In the genomic region with DNA sequence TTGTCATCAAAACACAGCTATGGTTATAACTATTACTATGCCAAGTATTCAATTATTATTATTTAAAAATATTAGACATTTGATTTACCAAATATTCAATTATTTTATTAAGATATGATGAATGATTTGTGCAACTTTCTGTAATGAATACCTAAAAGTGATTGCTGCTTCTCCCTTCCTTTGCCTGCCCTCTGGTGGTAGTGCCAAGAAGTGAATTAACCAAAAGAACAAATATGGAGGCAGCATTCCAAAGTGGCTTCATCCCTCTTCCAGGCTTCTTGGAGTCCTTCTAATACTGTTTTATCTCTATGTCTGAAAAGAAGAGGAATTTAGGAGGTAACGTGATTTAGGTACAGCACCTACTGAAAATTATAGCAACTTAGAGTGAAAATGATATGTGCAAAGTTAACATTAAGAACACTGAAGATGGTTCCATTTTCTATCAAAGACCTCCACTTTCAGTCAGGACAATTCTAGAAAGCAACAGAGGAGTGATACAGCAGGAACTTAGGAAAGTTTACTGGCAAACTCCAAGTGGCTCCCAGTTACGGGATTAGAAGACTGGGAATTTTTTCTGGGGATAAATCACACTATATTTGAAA, we compare ENCODE assay signal across 9 cellular contexts. TPM values are rescaled to one million over a fixed set of nuclear protein-coding genes. Genes with fewer than 3 reads are reported as not detected.
DNase-seq lines count a peak whose midpoint lies in the region; ATAC-seq and TF ChIP-seq lines count a peak whose summit lies in the region.
"Had no signal": no experiment of that assay in that cellular context is flagged by ENCODE, and none has a peak within 500 bp of the region (broad histone marks: within the 10 kb centered on the region; RNA-seq: fewer than 3 reads in every experiment).

No MANE protein-coding gene starts in this region.

- H3K27ac Mint-ChIP-seq in natural killer cell: no peak overlapping the region
- H3K27ac Mint-ChIP-seq in natural killer cell treated with Interleukin-12 subunit alpha and Interleukin-12 subunit beta and Interleukin-15 and Interleukin-18, amount 100 ng/mL, for 72 hours: no peak overlapping the region

- ATAC-seq in natural killer cell (no peak), mucosa of descending colon (no peak), GM18858 (IDR thresholded peaks at IDR 0.05; ENCODE audit: unreplicated experiment) (no peak)
- ATAC-seq in natural killer cell treated with Interleukin-12 subunit alpha and Interleukin-12 subunit beta and Interleukin-15 and Interleukin-18, amount 100 ng/mL, for 72 hours: no peak

- no peaks in the 10 kb centered on the region for H3K9me3 ChIP-seq in mucosa of descending colon

- intact Hi-C loops in natural killer cell (cut with micrococcal nuclease): loop anchor here (1.0 to 10.0 kb wide), 3 partner anchors 324 to 1084 kb away; partner anchors contain the start of genes ELOVL6 and SEC24B
- intact Hi-C loops in mucosa of descending colon (cut with DNase I, micrococcal nuclease): loop anchor here in 1 of 2 donors (10.0 kb wide), 1 partner anchor 204 kb away; no protein-coding TSS in a partner anchor

- no peaks in the 10 kb centered on the region for H3K36me3 ChIP-seq in mucosa of descending colon (ENCODE audit: low read depth)

- H3K36me3 Mint-ChIP-seq in natural killer cell: no peaks in the 10 kb centered on the region
- no peaks in the 10 kb centered on the region for H3K36me3 Mint-ChIP-seq in natural killer cell treated with Interleukin-12 subunit alpha and Interleukin-12 subunit beta and Interleukin-15 and Interleukin-18, amount 100 ng/mL, for 72 hours

- DNase-seq in natural killer cell: no peak
- DNase-seq in natural killer cell treated with Interleukin-12 subunit alpha and Interleukin-12 subunit beta and Interleukin-15 and Interleukin-18, amount 100 ng/mL, for 72 hours (ENCODE audit: low spot score): no peak
- DNase-seq in NCI-H526 treated with DMSO at 0.1 percent for 48 hours (lab: John Stamatoyannopoulos, UW): peak; percentile 2
- DNase-seq in cardiac fibroblast (ENCODE audit: low read depth in 2 of 2): peak; percentile 45 to 46
- peak in 1 of 3 donors; percentile 48 for DNase-seq in mucosa of descending colon
- DNase-seq in NCI-H1105 treated with DMSO at 0.1 percent for 48 hours (lab: John Stamatoyannopoulos, UW): no peak
- DNase-seq in foreskin melanocyte: no peak

- TF ChIP-seq CTCF in natural killer cell (IDR thresholded peaks at IDR 0.05): peak; percentile 89
- TF ChIP-seq CTCF in cardiac fibroblast (IDR thresholded peaks at IDR 0.05; ENCODE audit: low read depth, low read length): peak; percentile 78
- TF ChIP-seq CTCF in mucosa of descending colon (IDR thresholded peaks at IDR 0.05): peak; percentile 38

- H3K4me1 Mint-ChIP-seq in natural killer cell: peaks cover 18% of the 10 kb centered on the region in 2 donors
- peaks cover 5 to 7% of the 10 kb centered on the region in 2 donors for H3K4me1 Mint-ChIP-seq in natural killer cell treated with Interleukin-12 subunit alpha and Interleukin-12 subunit beta and Interleukin-15 and Interleukin-18, amount 100 ng/mL, for 72 hours (ENCODE audit: low read depth in 2 of 2)

- H3K4me1 ChIP-seq in mucosa of descending colon (ENCODE audit: low read depth): peaks cover 2% of the 10 kb centered on the region

- H3K27me3 Mint-ChIP-seq in natural killer cell (ENCODE audit: low read depth in 2 of 2): peaks cover 21 to 55% of the 10 kb centered on the region in 2 donors
- peaks cover 18 to 39% of the 10 kb centered on the region in 2 donors for H3K27me3 Mint-ChIP-seq in natural killer cell treated with Interleukin-12 subunit alpha and Interleukin-12 subunit beta and Interleukin-15 and Interleukin-18, amount 100 ng/mL, for 72 hours

- no peak overlapping the region for H3K4me3 Mint-ChIP-seq in natural killer cell
- H3K4me3 Mint-ChIP-seq in natural killer cell treated with Interleukin-12 subunit alpha and Interleukin-12 subunit beta and Interleukin-15 and Interleukin-18, amount 100 ng/mL, for 72 hours: no peak overlapping the region
- H3K4me3 Mint-ChIP-seq: central memory CD8-positive, alpha-beta T cell had no signal

- H3K4me3 ChIP-seq in cardiac fibroblast (replicated peaks in 1 of 2; ENCODE audit: low read depth in 2 of 2, low read length in 2 of 2): no peak overlapping the region
- H3K4me3 ChIP-seq in mucosa of descending colon: no peak overlapping the region

- H3K9me3 Mint-ChIP-seq in natural killer cell: no peaks in the 10 kb centered on the region
- no peaks in the 10 kb centered on the region for H3K9me3 Mint-ChIP-seq in natural killer cell treated with Interleukin-12 subunit alpha and Interleukin-12 subunit beta and Interleukin-15 and Interleukin-18, amount 100 ng/mL, for 72 hours
- H3K9me3 Mint-ChIP-seq: central memory CD8-positive, alpha-beta T cell had no signal

RNA-seq across cellular contexts. Expression of gene ENPEP, which starts 43.0 kb away (rescaled TPM):
- total RNA-seq in natural killer cell (under 1 TPM in 1 of 3 donors, not detected in 2; 0.07 TPM), mucosa of descending colon (1 to 10 TPM; 1.2 to 2.1 (median 1.5) TPM)
- under 1 TPM; 0.05 to 0.28 TPM for total RNA-seq in natural killer cell treated with Interleukin-12 subunit alpha and Interleukin-12 subunit beta and Interleukin-15 and Interleukin-18, amount 100 ng/mL, for 72 hours

Comparison
In these comparisons a context has a peak if more than half of its experiments do, and no peak if none do; other contexts are left out.
1. DNase-seq: peak in NCI-H526 treated with DMSO at 0.1 percent for 48 hours (single experiment) and cardiac fibroblast (2 of 2); none in natural killer cell (single experiment), natural killer cell treated with Interleukin-12 subunit alpha and Interleukin-12 subunit beta and Interleukin-15 and Interleukin-18, amount 100 ng/mL, for 72 hours (single experiment), NCI-H1105 treated with DMSO at 0.1 percent for 48 hours (single experiment) and foreskin melanocyte (single experiment).
2. CTCF ChIP-seq: peak in every context shown above with its lines; median percentile 89 in natural killer cell; 78 in cardiac fibroblast; 38 in mucosa of descending colon.